ENCODE assay signal across 8 cellular contexts in the genomic region with DNA sequence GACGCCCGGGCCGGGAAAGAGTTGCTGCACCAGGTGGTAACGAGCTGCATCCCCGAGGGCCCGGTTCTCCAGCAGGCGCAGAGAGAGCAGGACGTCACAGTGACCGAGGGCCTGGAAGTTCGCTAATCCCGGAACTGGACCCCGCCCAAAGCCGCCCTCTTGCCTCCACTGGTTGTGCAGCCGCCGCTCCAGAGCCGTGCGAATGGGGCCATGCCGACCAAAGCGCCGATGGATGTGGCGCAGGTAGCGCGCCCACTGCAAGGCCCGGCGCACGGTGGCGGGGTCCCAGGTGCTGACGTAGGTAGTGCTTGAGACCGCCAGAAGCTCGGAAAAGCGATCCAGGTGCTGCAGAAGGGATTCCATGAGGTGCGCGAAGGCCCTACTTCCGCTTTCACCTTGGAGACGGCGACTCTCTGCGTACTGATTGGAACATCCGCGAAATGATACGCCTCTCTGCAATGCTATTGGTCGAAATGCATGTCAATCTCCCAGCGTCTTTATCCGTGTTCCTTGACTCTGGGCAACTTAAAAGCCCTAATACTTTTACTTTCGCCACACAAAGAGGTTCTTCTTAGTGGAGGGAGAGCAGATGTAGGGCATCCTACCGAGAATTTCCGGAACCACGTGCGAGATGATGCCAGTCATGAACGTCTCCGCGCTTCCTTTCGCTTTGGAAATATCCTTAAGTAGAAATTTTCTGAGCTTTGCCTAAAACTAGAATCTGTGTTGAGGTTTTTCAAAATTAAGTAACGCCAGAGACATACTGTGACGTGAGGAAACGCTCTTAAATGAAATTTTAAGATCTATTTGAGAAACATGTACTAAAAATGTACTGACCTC. TPM values are rescaled to one million over a fixed set of nuclear protein-coding genes. Genes with fewer than 3 reads are reported as not detected.
DNase-seq lines count a peak whose midpoint lies in the region; ATAC-seq and TF ChIP-seq lines count a peak whose summit lies in the region.

FANCF (minus strand) TSS at position 376 of the 840 bp plus-strand sequence; CDS start at position 363, 13 bp downstream.

- CTCF ChIA-PET in BJ (lab: Yijun Ruan, JAX) = no interaction called here

- peak within 1 kb of the TSS; percentile 99 for H3K4me3 Mint-ChIP-seq in activated CD4-positive, alpha-beta T cell treated with anti-CD3 and anti-CD28 coated beads, Interleukin-2, amount 10 ng/mL, durations not matched to agents 24 days and 14 days

- H3K36me3 ChIP-seq in BJ (ENCODE audit: control insufficient read depth, insufficient read depth, low read length) = no peaks in the 10 kb centered on the region

- H3K27me3 Mint-ChIP-seq in activated CD4-positive, alpha-beta T cell treated with anti-CD3 and anti-CD28 coated beads, Interleukin-2, amount 10 ng/mL, durations not matched to agents 24 days and 14 days = no peaks in the 10 kb centered on the region

- no peaks in the 10 kb centered on the region for H3K9me3 Mint-ChIP-seq in activated CD4-positive, alpha-beta T cell treated with anti-CD3 and anti-CD28 coated beads, Interleukin-2, amount 10 ng/mL, durations not matched to agents 24 days and 14 days

- DNase-seq in BJ (ENCODE audit: low read depth) (peak; percentile 90), NCI-H526 treated with DMSO at 0.1 percent for 48 hours (lab: John Stamatoyannopoulos, UW) (peak; percentile 98), dedifferentiated amniotic fluid mesenchymal stem cell (ENCODE audit: extremely low spot score) (peak; percentile 98), left kidney (ENCODE audit: low read depth, low spot score) (peak; percentile 99)
- DNase-seq in activated CD4-positive, alpha-beta T cell treated with anti-CD3 and anti-CD28 coated beads, Interleukin-2, amount 10 ng/mL, durations not matched to agents 24 days and 14 days = peak; percentile 98
- DNase-seq in stimulated activated CD4-positive, alpha-beta T cell treated with anti-CD3 and anti-CD28 coated beads, Interleukin-2, amount 100 ng/mL, for 24 hours = peak; percentile 89 to 95

- H3K36me3 Mint-ChIP-seq in activated CD4-positive, alpha-beta T cell treated with anti-CD3 and anti-CD28 coated beads, Interleukin-2, amount 10 ng/mL, durations not matched to agents 24 days and 14 days (ENCODE audit: low read depth) = peaks cover 29% of the 10 kb centered on the region

- peak within 1 kb of the TSS; percentile 71 for H3K4me3 ChIP-seq in BJ (ENCODE audit: low read depth, low read length)

- POLR2A ChIA-PET in BJ (lab: Charles Lee) = no interaction called here

- TF ChIP-seq CTCF in BJ (IDR thresholded peaks at IDR 0.05; ENCODE audit: insufficient read depth, low read depth, low read length) = no peak

- peak within 1 kb of the TSS; percentile 99 for H3K27ac Mint-ChIP-seq in activated CD4-positive, alpha-beta T cell treated with anti-CD3 and anti-CD28 coated beads, Interleukin-2, amount 10 ng/mL, durations not matched to agents 24 days and 14 days

- intact Hi-C loops in activated CD4-positive, alpha-beta T cell treated with anti-CD3 and anti-CD28 coated beads, Interleukin-2, amount 10 ng/mL, durations not matched to agents 24 days and 14 days (cut with micrococcal nuclease) = loop anchor here (1.0 to 5.0 kb wide), 4 partner anchors 31 to 204 kb away; partner anchors contain the start of gene SVIP

- no peaks in the 10 kb centered on the region for H3K27me3 ChIP-seq in BJ (ENCODE audit: control insufficient read depth, insufficient read depth, low read length)

- H3K4me1 Mint-ChIP-seq in activated CD4-positive, alpha-beta T cell treated with anti-CD3 and anti-CD28 coated beads, Interleukin-2, amount 10 ng/mL, durations not matched to agents 24 days and 14 days = peaks cover 23% of the 10 kb centered on the region

- ATAC-seq in GM19324 (IDR thresholded peaks at IDR 0.05; ENCODE audit: low FRiP score, unreplicated experiment) (peak; percentile 99), HG03469 (IDR thresholded peaks at IDR 0.05; ENCODE audit: unreplicated experiment) (peak; percentile 99)

RNA-seq across cellular contexts. Expression of gene FANCF, which starts in this region (rescaled TPM):
- polyA plus RNA-seq in BJ (2011; rRNA removed) = 4.0 and 4.1 TPM in 2 replicates
- polyA minus RNA-seq in BJ (2011; rRNA and poly(A)+ RNA removed) = 2.2 and 3.2 TPM in 2 replicates
- total RNA-seq in activated CD4-positive, alpha-beta T cell treated with anti-CD3 and anti-CD28 coated beads, Interleukin-2, amount 10 ng/mL, durations not matched to agents 24 days and 14 days = 17.2 and 19.1 TPM in 2 replicates

Comparison
In these comparisons a context has a peak if more than half of its experiments do, and no peak if none do; other contexts are left out.
1. Peak in every context shown above with its lines: DNase-seq, ATAC-seq and H3K4me3 ChIP-seq.